Comparison of ENCODE assay signal across 1 cellular context in the genomic region with DNA sequence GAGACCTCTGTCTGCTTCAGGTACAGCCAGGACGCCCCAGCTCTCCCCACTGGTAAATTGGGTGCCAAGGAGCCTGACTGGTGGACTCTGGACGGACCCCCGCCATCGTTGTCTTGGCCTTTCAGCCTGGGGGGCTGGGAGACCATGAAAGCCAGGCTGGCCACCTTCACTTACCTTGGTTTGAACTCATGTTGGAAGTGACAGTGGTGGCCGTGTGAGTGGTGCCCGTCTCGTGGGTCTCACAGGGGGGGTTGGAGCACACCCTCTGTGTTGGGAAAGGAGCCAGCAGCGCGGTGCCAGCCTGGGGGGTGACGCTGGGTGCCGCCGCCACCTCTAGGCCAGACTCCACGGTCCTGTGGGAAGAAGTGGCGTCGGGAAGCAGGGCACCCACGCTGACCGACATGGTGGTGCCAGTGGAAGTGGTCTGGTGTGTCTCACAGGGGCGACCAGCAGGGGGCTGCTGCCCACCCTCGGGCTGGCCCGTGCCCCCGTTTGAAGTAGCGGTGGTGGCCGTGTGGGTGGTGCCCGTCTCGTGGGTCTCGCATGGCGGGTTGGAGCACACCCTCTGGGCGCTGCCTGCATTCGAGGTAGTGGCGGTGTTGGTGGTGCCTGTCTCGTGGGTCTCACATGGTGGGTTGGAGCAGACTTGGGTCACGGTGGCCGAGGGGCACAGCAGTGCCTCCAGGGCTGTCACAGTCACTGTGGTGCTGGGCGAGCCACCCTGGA.
TF ChIP-seq lines count a peak whose summit lies in the region.

No MANE protein-coding gene starts in this region.

TF ChIP-seq in neural cell, 6 proteins besides CTCF, POLR2A, EP300 and RAD21 (continued from another document):
- TF ChIP-seq, protein P1, sequence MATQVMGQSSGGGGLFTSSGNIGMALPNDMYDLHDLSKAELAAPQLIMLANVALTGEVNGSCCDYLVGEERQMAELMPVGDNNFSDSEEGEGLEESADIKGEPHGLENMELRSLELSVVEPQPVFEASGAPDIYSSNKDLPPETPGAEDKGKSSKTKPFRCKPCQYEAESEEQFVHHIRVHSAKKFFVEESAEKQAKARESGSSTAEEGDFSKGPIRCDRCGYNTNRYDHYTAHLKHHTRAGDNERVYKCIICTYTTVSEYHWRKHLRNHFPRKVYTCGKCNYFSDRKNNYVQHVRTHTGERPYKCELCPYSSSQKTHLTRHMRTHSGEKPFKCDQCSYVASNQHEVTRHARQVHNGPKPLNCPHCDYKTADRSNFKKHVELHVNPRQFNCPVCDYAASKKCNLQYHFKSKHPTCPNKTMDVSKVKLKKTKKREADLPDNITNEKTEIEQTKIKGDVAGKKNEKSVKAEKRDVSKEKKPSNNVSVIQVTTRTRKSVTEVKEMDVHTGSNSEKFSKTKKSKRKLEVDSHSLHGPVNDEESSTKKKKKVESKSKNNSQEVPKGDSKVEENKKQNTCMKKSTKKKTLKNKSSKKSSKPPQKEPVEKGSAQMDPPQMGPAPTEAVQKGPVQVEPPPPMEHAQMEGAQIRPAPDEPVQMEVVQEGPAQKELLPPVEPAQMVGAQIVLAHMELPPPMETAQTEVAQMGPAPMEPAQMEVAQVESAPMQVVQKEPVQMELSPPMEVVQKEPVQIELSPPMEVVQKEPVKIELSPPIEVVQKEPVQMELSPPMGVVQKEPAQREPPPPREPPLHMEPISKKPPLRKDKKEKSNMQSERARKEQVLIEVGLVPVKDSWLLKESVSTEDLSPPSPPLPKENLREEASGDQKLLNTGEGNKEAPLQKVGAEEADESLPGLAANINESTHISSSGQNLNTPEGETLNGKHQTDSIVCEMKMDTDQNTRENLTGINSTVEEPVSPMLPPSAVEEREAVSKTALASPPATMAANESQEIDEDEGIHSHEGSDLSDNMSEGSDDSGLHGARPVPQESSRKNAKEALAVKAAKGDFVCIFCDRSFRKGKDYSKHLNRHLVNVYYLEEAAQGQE (IDR thresholded peaks at IDR 0.05; ENCODE audit: borderline replicate concordance) = no peak
- TF ChIP-seq EZH2 (IDR thresholded peaks at IDR 0.05; ENCODE audit: borderline replicate concordance, insufficient read depth, low read length, poor library complexity, severe bottlenecking) (no peak), SMC3 (conservative IDR thresholded peaks at IDR 0.05; ENCODE audit: poor library complexity) (no peak), MXI1 (conservative IDR thresholded peaks at IDR 0.05; ENCODE audit: poor library complexity, severe bottlenecking) (no peak), POLR2AphosphoS5 (IDR thresholded peaks at IDR 0.05) (no peak)
